12 cellular contexts compared by ENCODE assay signal in genomic region chr6:166162599-166163342, GRCh38. TPM values are rescaled to one million over a fixed set of nuclear protein-coding genes. Genes with fewer than 3 reads are reported as not detected.
DNase-seq lines count a peak whose midpoint lies in the region; ATAC-seq lines count a peak whose summit lies in the region.
"Had no signal": no experiment of that assay in that cellular context is flagged by ENCODE, and none has a peak within 500 bp of the region (broad histone marks: within the 10 kb centered on the region; RNA-seq: fewer than 3 reads in every experiment).

No MANE protein-coding gene starts in this region.

- H2BK120ac ChIP-seq in mesenchymal stem cell (ENCODE audit: low read depth, low read length) = no peak overlapping the region

- H2BK15ac ChIP-seq in mesenchymal stem cell (ENCODE audit: low read depth, poor library complexity, severe bottlenecking) = no peak overlapping the region

- H2BK12ac ChIP-seq in mesenchymal stem cell (ENCODE audit: low read length in 2 of 2) = no peak overlapping the region

- H3K79me1 ChIP-seq in mesenchymal stem cell (replicated peaks; ENCODE audit: low read length, poor library complexity, severe bottlenecking) = no peaks in the 10 kb centered on the region

- no peak overlapping the region for H4K8ac ChIP-seq in mesenchymal stem cell (ENCODE audit: low read length)

- H3K9ac ChIP-seq in mesenchymal stem cell (ENCODE audit: low read length) = no peak overlapping the region

- no peak overlapping the region for H3K18ac ChIP-seq in mesenchymal stem cell (ENCODE audit: low read depth in 1 of 2, low read length in 2 of 2)

- no peaks in the 10 kb centered on the region for H3K36me3 ChIP-seq in mesenchymal stem cell (ENCODE audit: control insufficient read depth in 1 of 2, insufficient read depth in 2 of 2, low read depth in 1 of 2, low read length in 2 of 2)

- ATAC-seq in GM18502 (IDR thresholded peaks at IDR 0.05; ENCODE audit: poor library complexity, unreplicated experiment) (peak; percentile 79), GM19023 (IDR thresholded peaks at IDR 0.05; ENCODE audit: unreplicated experiment) (peak; percentile 92), HG02623 (IDR thresholded peaks at IDR 0.05; ENCODE audit: unreplicated experiment) (peak; percentile 83), HG03460 (IDR thresholded peaks at IDR 0.05; ENCODE audit: unreplicated experiment) (peak; percentile 54)
- ATAC-seq: Panc1 had no signal

- no peak overlapping the region for H3K14ac ChIP-seq in mesenchymal stem cell (ENCODE audit: low read length in 2 of 2)

- H3K4me1 ChIP-seq in mesenchymal stem cell (ENCODE audit: control insufficient read depth, insufficient read depth, low read depth, low read length) = peaks cover 9% of the 10 kb centered on the region

- H2AK5ac ChIP-seq in mesenchymal stem cell (ENCODE audit: low read length, severe bottlenecking) = no peak overlapping the region

- no peak overlapping the region for H4K91ac ChIP-seq in mesenchymal stem cell (ENCODE audit: low read length)

- no peak overlapping the region for H3K4me2 ChIP-seq in mesenchymal stem cell (ENCODE audit: low read length, poor library complexity, severe bottlenecking)

- no peaks in the 10 kb centered on the region for H3K9me3 ChIP-seq in mesenchymal stem cell (ENCODE audit: control insufficient read depth, low read length)

- whole genome bisulfite sequencing in mesenchymal stem cell = 67% methylated on average over 1 of the region's 1 CpG

- H2AFZ ChIP-seq in mesenchymal stem cell (ENCODE audit: low read depth, low read length) = no peak overlapping the region

- no peak overlapping the region for H3K23ac ChIP-seq in mesenchymal stem cell (ENCODE audit: low read length in 2 of 2)

- H2BK5ac ChIP-seq in mesenchymal stem cell (ENCODE audit: low read depth, low read length, poor library complexity, severe bottlenecking) = no peak overlapping the region

- H3K27ac ChIP-seq in mesenchymal stem cell (ENCODE audit: low read length, poor library complexity, severe bottlenecking) = no peak overlapping the region

- H3K4ac ChIP-seq in mesenchymal stem cell (ENCODE audit: low read depth in 1 of 2, low read length in 2 of 2) = no peak overlapping the region

- no peak for DNase-seq in middle frontal gyrus (ENCODE audit: extremely low spot score, low spot score)
- DNase-seq in foreskin melanocyte = no peak
- DNase-seq in mesenchymal stem cell = no peak
- DNase-seq in NCI-H128 (lab: John Stamatoyannopoulos, UW; ENCODE audit: unreplicated experiment) = no peak
- DNase-seq: activated naive CD4-positive, alpha-beta T cell; NCI-H2029 treated with DMSO at 0.1 percent for 48 hours; nucleus accumbens had no signal

- H3K27me3 ChIP-seq in mesenchymal stem cell (ENCODE audit: control insufficient read depth in 1 of 2, insufficient read depth in 1 of 2, low read length in 2 of 2) = peaks cover 51 to 66% of the 10 kb centered on the region in 2 experiments

- H3K4me3 ChIP-seq in mesenchymal stem cell (ENCODE audit: insufficient read depth in 1 of 2, low read depth in 1 of 2, low read length in 2 of 2) = no peak overlapping the region

RNA-seq across cellular contexts. Expression of gene TBXT, which starts 4.9 kb away (rescaled TPM):
- not detected for polyA plus RNA-seq in mesenchymal stem cell (2013, experiment 1 of 2)
- not detected for polyA plus RNA-seq in mesenchymal stem cell (2013, experiment 2 of 2)
